In genomic region chr2:65436169-65436824, GRCh38 we compare ENCODE assay signal across 1 cellular context.
A peak's percentile ranks its signal among the peaks of the same experiment; 100 is the strongest.
TF ChIP-seq lines count a peak whose summit lies in the region.

No MANE protein-coding gene starts in this region.

TF ChIP-seq in HepG2, 621 proteins besides CTCF, POLR2A, EP300 and RAD21 (continued from another document and continues in another):
- TF ChIP-seq LRRFIP1 (CRISPR knock-in tag; conservative IDR thresholded peaks at IDR 0.05) (no peak), ONECUT2 (CRISPR knock-in tag; IDR thresholded peaks at IDR 0.05) (no peak), ZNF333 (CRISPR knock-in tag; IDR thresholded peaks at IDR 0.05; ENCODE audit: borderline replicate concordance) (no peak), TP53 (CRISPR knock-in tag; conservative IDR thresholded peaks at IDR 0.05) (peak; percentile 65; the same call in 1 of the 2 replicates), ZNF281 (CRISPR knock-in tag; IDR thresholded peaks at IDR 0.05; ENCODE audit: borderline replicate concordance) (peak; percentile 70), ATF3 (CRISPR knock-in tag; IDR thresholded peaks at IDR 0.05) (peak; percentile 93), MTF1 (CRISPR knock-in tag; IDR thresholded peaks at IDR 0.05) (no peak), HNRNPUL1 (IDR thresholded peaks at IDR 0.05; ENCODE audit: low read depth, low read length) (peak; percentile 54; the same call in 1 of the 2 replicates), ATF1 (CRISPR knock-in tag; IDR thresholded peaks at IDR 0.05) (peak; percentile 61), NFE2L2 (IDR thresholded peaks at IDR 0.05; ENCODE audit: low read length) (no peak), ZNF652 (CRISPR knock-in tag; IDR thresholded peaks at IDR 0.05; ENCODE audit: borderline replicate concordance, low read depth) (0 out of 2 replicates have a peak, but pooled peaks have one; percentile 8), PRDM15 (CRISPR knock-in tag; IDR thresholded peaks at IDR 0.05) (peak; percentile 82; the same call in 1 of the 2 replicates), FOXJ3 (CRISPR knock-in tag; IDR thresholded peaks at IDR 0.05; ENCODE audit: borderline replicate concordance) (no peak; the same call in 1 of the 2 replicates), ZNF101 (CRISPR knock-in tag; IDR thresholded peaks at IDR 0.05; ENCODE audit: borderline replicate concordance, low read depth) (0 out of 2 replicates have a peak, but pooled peaks have one; percentile 76), ZBTB49 (CRISPR knock-in tag; IDR thresholded peaks at IDR 0.05; ENCODE audit: borderline replicate concordance) (no peak), ZNF484 (CRISPR knock-in tag; IDR thresholded peaks at IDR 0.05; ENCODE audit: borderline replicate concordance, low read depth) (no peak), ZNF646 (CRISPR knock-in tag; IDR thresholded peaks at IDR 0.05) (0 out of 2 replicates have a peak, but pooled peaks have one; percentile 67), FLYWCH1 (CRISPR knock-in tag; IDR thresholded peaks at IDR 0.05) (no peak; the same call in 1 of the 2 replicates), ZNF276 (CRISPR knock-in tag; IDR thresholded peaks at IDR 0.05; ENCODE audit: low read depth) (no peak; the same call in 1 of the 2 replicates), ARID5B (CRISPR knock-in tag; IDR thresholded peaks at IDR 0.05) (peak; percentile 87), FOXP4 (CRISPR knock-in tag; IDR thresholded peaks at IDR 0.05) (peak; percentile 60; the same call in 1 of the 2 replicates)
